Comparison of ENCODE assay signal across 7 cellular contexts in genomic region chr1:1316199-1316598, GRCh38. TPM values are rescaled to one million over a fixed set of nuclear protein-coding genes. Genes with fewer than 3 reads are reported as not detected.
A peak's percentile ranks its signal among the peaks of the same experiment; 100 is the strongest.
DNase-seq lines count a peak whose midpoint lies in the region; FAIRE-seq and TF ChIP-seq lines count a peak whose summit lies in the region.
"Not testable (repeated sequence)": the region's sequence is repeated elsewhere in the genome, so short reads cannot be mapped to it uniquely, and the experiment has no call there.

No MANE protein-coding gene starts in this region.

- H3K79me2 ChIP-seq in astrocyte (ENCODE audit: insufficient read depth, low read length), result peaks cover 65% of the 10 kb centered on the region
- H3K79me2 ChIP-seq in H1 (ENCODE audit: control insufficient read depth in 1 of 2, insufficient read depth in 2 of 2, low read length in 2 of 2), result peaks cover 3 to 23% of the 10 kb centered on the region in 2 experiments; a peak in 3 of 4 replicates

- H3K4me3 ChIP-seq in HEK293 (ENCODE audit: low read depth, low read length); astrocyte (ENCODE audit: insufficient read depth, low read depth, low read length); H1 (ENCODE audit: extremely low read depth in 1 of 4, insufficient read depth in 2 of 4, low read depth in 3 of 4, low read length in 4 of 4); neuronal stem cell (ENCODE audit: low read length in 2 of 2); uterus: not testable (repeated sequence)

- 94% methylated on average over 8 of the region's 8 CpGs; no CpG with 5 or more reads in 1 of the 2 experiments for WGBS in H1 (ENCODE audit: extremely low coverage in 1 of 2, insufficient coverage in 1 of 2, insufficient read length in 1 of 2, insufficient replicate concordance in 2 of 2, low coverage in 1 of 2, low lambda C conversion rate in 2 of 2, missing lambda C conversion rate in 1 of 2), 2 experiments
- no CpG with 5 or more reads among the region's 8 CpGs for WGBS in neuronal stem cell (ENCODE audit: extremely low coverage in 2 of 2, insufficient read length in 2 of 2, insufficient replicate concordance in 1 of 2), 2 donors

- H3K9ac ChIP-seq in astrocyte (ENCODE audit: low read length); H1 (replicated peaks in 1 of 4; ENCODE audit: extremely low read depth in 1 of 4, low read depth in 3 of 4, low read length in 3 of 4); neuronal stem cell (ENCODE audit: low read depth, low read length, poor library complexity): not testable (repeated sequence)

- H2AK5ac ChIP-seq in H1 (ENCODE audit: low read depth, low read length), result 0 out of 2 replicates have a peak overlapping the region, but pooled peaks have one; percentile 39
- not testable (repeated sequence) for H2AK5ac ChIP-seq in neuronal stem cell (ENCODE audit: low read depth, low read length)

- H3K4me1 Mint-ChIP-seq in astrocyte (ENCODE audit: low read depth, unreplicated experiment) (peaks cover 15% of the 10 kb centered on the region), glutamatergic neuron (ENCODE audit: low read depth, unreplicated experiment) (peaks cover 10% of the 10 kb centered on the region)

- TF ChIP-seq RAD21 in H1 (IDR thresholded peaks at IDR 0.05 in 1 of 2, conservative IDR thresholded peaks at IDR 0.05 in 1 of 2; ENCODE audit: low read depth in 2 of 2, low read length in 2 of 2), result not testable (repeated sequence)

- not testable (repeated sequence) for H2BK15ac ChIP-seq in H1 (ENCODE audit: low read length); neuronal stem cell (ENCODE audit: low read length)

- H3K23me2 ChIP-seq in H1 (ENCODE audit: low read depth, low read length), result not testable (repeated sequence)

- H2BK12ac ChIP-seq in H1 (ENCODE audit: low read depth, low read length); neuronal stem cell (ENCODE audit: low read length): not testable (repeated sequence)

- peaks cover 17% of the 10 kb centered on the region for H3K4me1 ChIP-seq in HEK293 (ENCODE audit: control insufficient read depth, insufficient read depth, low read length)
- H3K4me1 ChIP-seq in astrocyte (ENCODE audit: insufficient read depth, low read length), result peaks cover 19% of the 10 kb centered on the region
- peaks cover 0 to 11% (median 4%) of the 10 kb centered on the region in 4 experiments; a peak in 6 of 7 replicates for H3K4me1 ChIP-seq in H1 (replicated peaks in 1 of 4; ENCODE audit: control insufficient read depth in 3 of 4, insufficient read depth in 4 of 4, low read length in 3 of 4)
- not testable (repeated sequence) for H3K4me1 ChIP-seq in neuronal stem cell (ENCODE audit: control insufficient read depth in 2 of 2, insufficient read depth in 1 of 2, low read depth in 1 of 2, low read length in 2 of 2)
- peaks cover 21 to 26% of the 10 kb centered on the region in 2 donors for H3K4me1 ChIP-seq in uterus

- H4K91ac ChIP-seq in H1 (replicated peaks; ENCODE audit: insufficient read length, low read length); neuronal stem cell (ENCODE audit: low read depth, low read length, poor library complexity): not testable (repeated sequence)

- not testable (repeated sequence) for H3K4me2 ChIP-seq in astrocyte (ENCODE audit: low read length); neuronal stem cell (ENCODE audit: insufficient read depth, low read length, poor library complexity, severe bottlenecking)
- H3K4me2 ChIP-seq in H1 (ENCODE audit: insufficient read depth in 1 of 2, low read depth in 2 of 2, low read length in 2 of 2), result peak overlapping the region; percentile 33 to 49; a peak in 3 of 4 replicates

- H4K8ac ChIP-seq in H1 (ENCODE audit: extremely low read depth, insufficient read depth, low read length); neuronal stem cell (ENCODE audit: low read depth, low read length): not testable (repeated sequence)

- not testable (repeated sequence) for H3K4me3 Mint-ChIP-seq in astrocyte (ENCODE audit: unreplicated experiment); glutamatergic neuron (ENCODE audit: unreplicated experiment)

- H3K79me1 ChIP-seq in H1 (ENCODE audit: low read depth, low read length), result peaks cover 19% of the 10 kb centered on the region
- peaks cover 34% of the 10 kb centered on the region for H3K79me1 ChIP-seq in neuronal stem cell (ENCODE audit: low read depth, low read length)

- not testable (repeated sequence) for H2BK120ac ChIP-seq in H1 (replicated peaks; ENCODE audit: low read depth, low read length); neuronal stem cell (ENCODE audit: low read depth, low read length)

- H4K5ac ChIP-seq in H1 (ENCODE audit: insufficient read length, low read depth, low read length), result not testable (repeated sequence)

- not testable (repeated sequence) for H3K56ac ChIP-seq in H1 (replicated peaks; ENCODE audit: insufficient read length, low read depth, low read length)

- H2AFZ ChIP-seq in astrocyte (ENCODE audit: low read depth, low read length); H1 (ENCODE audit: low read length); neuronal stem cell (ENCODE audit: low read length): not testable (repeated sequence)

- H2BK20ac ChIP-seq in H1 (ENCODE audit: low read length), result not testable (repeated sequence)

- not testable (repeated sequence) for H2BK5ac ChIP-seq in H1 (ENCODE audit: low read depth, low read length); neuronal stem cell (ENCODE audit: low read length)

- H3K27me3 Mint-ChIP-seq in astrocyte (ENCODE audit: low read depth, unreplicated experiment); glutamatergic neuron (ENCODE audit: unreplicated experiment): not testable (repeated sequence)

- CTCF ChIA-PET in HEK293 (lab: Yijun Ruan, JAX); RWPE1 (lab: Yijun Ruan, JAX): not testable (repeated sequence)
- CTCF ChIA-PET in H1 (lab: Charles Lee; ENCODE audit: partially characterized antibody), result interaction anchor here (0.9 to 1.7 kb wide), 3 partner anchors 16 to 110 kb away, joined by 3 to 5 read pairs (median 3); no protein-coding TSS in a partner anchor

- intact Hi-C loops in uterus (cut with DNase I; ENCODE audit: low total_unique reads), result not testable (repeated sequence)

- TF ChIP-seq EP300 in H1 (IDR thresholded peaks at IDR 0.05; ENCODE audit: borderline replicate concordance in 1 of 2, low read depth in 2 of 2, low read length in 2 of 2), result not testable (repeated sequence)

- TF ChIP-seq POLR2A in H1 (IDR thresholded peaks at IDR 0.05; ENCODE audit: control extremely low read depth in 1 of 2, low read depth in 2 of 2, low read length in 2 of 2); uterus (IDR thresholded peaks at IDR 0.05): not testable (repeated sequence)

- H3K14ac ChIP-seq in H1 (ENCODE audit: insufficient read length); neuronal stem cell (ENCODE audit: low read length): not testable (repeated sequence)

- not testable (repeated sequence) for H3K18ac ChIP-seq in H1 (ENCODE audit: extremely low read depth, low read length); neuronal stem cell (ENCODE audit: low read length)

- not testable (repeated sequence) for H3K27ac ChIP-seq in HEK293 (ENCODE audit: extremely low read depth, low read depth, low read length); astrocyte (ENCODE audit: low read depth, low read length); H1 (ENCODE audit: low read depth, low read length)
- H3K27ac ChIP-seq in RWPE1 (peak overlapping the region; percentile 100), neuronal stem cell (replicated peaks; ENCODE audit: low read length) (peak overlapping the region; percentile 69), uterus (peak overlapping the region; percentile 91 to 96)

- peaks cover 79% of the 10 kb centered on the region for H4K20me1 ChIP-seq in astrocyte (ENCODE audit: insufficient read depth, low read length)
- peaks cover 18 to 31% of the 10 kb centered on the region in 2 experiments for H4K20me1 ChIP-seq in H1 (replicated peaks in 1 of 2; ENCODE audit: control insufficient read depth in 1 of 2, insufficient read depth in 2 of 2, low read length in 2 of 2)

- not testable (repeated sequence) for TF ChIP-seq CTCF in HEK293 (tag by site-specific recombination; IDR thresholded peaks at IDR 0.05); RWPE1 (conservative IDR thresholded peaks at IDR 0.05; ENCODE audit: low read depth); astrocyte (IDR thresholded peaks at IDR 0.05; ENCODE audit: insufficient read depth, low read depth, low read length); H1 (IDR thresholded peaks at IDR 0.05; ENCODE audit: control extremely low read depth in 1 of 3, insufficient read depth in 1 of 3, low read depth in 1 of 3, low read length in 3 of 3); glutamatergic neuron (IDR thresholded peaks at IDR 0.05; ENCODE audit: partially characterized antibody, unreplicated experiment); uterus (IDR thresholded peaks at IDR 0.05)

- H3K27me3 ChIP-seq in astrocyte (ENCODE audit: insufficient read depth, low read length); H1 (replicated peaks in 1 of 4; ENCODE audit: control insufficient read depth in 3 of 4, extremely low read depth in 1 of 4, insufficient read depth in 3 of 4, low read length in 3 of 4); neuronal stem cell (ENCODE audit: control insufficient read depth in 3 of 3, insufficient read depth in 3 of 3, low read depth in 1 of 3, low read length in 3 of 3); uterus: not testable (repeated sequence)

- H3K9me3 Mint-ChIP-seq in astrocyte (ENCODE audit: unreplicated experiment), result not testable (repeated sequence)
- H3K9me3 Mint-ChIP-seq in glutamatergic neuron (ENCODE audit: unreplicated experiment), result peaks cover 13% of the 10 kb centered on the region

- peak overlapping the region; percentile 47 for H3K27ac Mint-ChIP-seq in astrocyte (ENCODE audit: unreplicated experiment)
- H3K27ac Mint-ChIP-seq in glutamatergic neuron (ENCODE audit: unreplicated experiment), result peak overlapping the region; percentile 62

- POLR2A ChIA-PET in HEK293 (lab: Yijun Ruan, JAX) (interaction anchor here (1.3 kb wide), 2 partner anchors 9 to 27 kb away, joined by 3 read pairs; no protein-coding TSS in a partner anchor), H1 (lab: Charles Lee; ENCODE audit: partially characterized antibody) (interaction anchor here (1.3 to 10.1 kb wide), 5 partner anchors 9 to 18 kb away, joined by 3 to 134 read pairs (median 7); partner anchors contain the start of gene TAS1R3)
- POLR2A ChIA-PET in RWPE1 (lab: Yijun Ruan, JAX; ENCODE audit: low non-redundant PET), result not testable (repeated sequence)

- H3K36me3 ChIP-seq in HEK293 (ENCODE audit: control insufficient read depth in 2 of 2, insufficient read depth in 1 of 2, low read length in 2 of 2) (peaks cover 20 to 83% of the 10 kb centered on the region in 2 experiments), astrocyte (ENCODE audit: insufficient read depth, low read length) (peaks cover 14% of the 10 kb centered on the region), H1 (ENCODE audit: control insufficient read depth in 2 of 4, insufficient read depth in 4 of 4, low read length in 3 of 4) (peaks cover 17 to 52% (median 37%) of the 10 kb centered on the region in 4 experiments), neuronal stem cell (replicated peaks in 1 of 2; ENCODE audit: control insufficient read depth in 2 of 2, insufficient read depth in 2 of 2, low read length in 2 of 2) (peaks cover 50 to 94% of the 10 kb centered on the region in 2 donors)
- H3K36me3 ChIP-seq in uterus, result not testable (repeated sequence)

- not testable (repeated sequence) for DNase-seq in RWPE1 (ENCODE audit: low spot score); astrocyte (ENCODE audit: low read depth); H1 (ENCODE audit: low read depth in 1 of 2, low spot score in 2 of 2); glutamatergic neuron; neuronal stem cell (ENCODE audit: low spot score); uterus

- H3K36me3 Mint-ChIP-seq in astrocyte (ENCODE audit: low read depth, unreplicated experiment), result peaks cover 14% of the 10 kb centered on the region
- H3K36me3 Mint-ChIP-seq in glutamatergic neuron (ENCODE audit: unreplicated experiment), result not testable (repeated sequence)

- H3K23ac ChIP-seq in H1 (ENCODE audit: insufficient read length); neuronal stem cell (ENCODE audit: low read depth, low read length, poor library complexity): not testable (repeated sequence)

- not testable (repeated sequence) for FAIRE-seq in astrocyte (lab: Jason Lieb, UNC); H1 (lab: Jason Lieb, UNC)

- H3K4ac ChIP-seq in H1 (replicated peaks; ENCODE audit: insufficient read length, low read depth, low read length); neuronal stem cell (ENCODE audit: low read length): not testable (repeated sequence)

- H3K9me3 ChIP-seq in HEK293 (ENCODE audit: control insufficient read depth, insufficient read depth, low read depth, low read length); astrocyte (ENCODE audit: insufficient read depth, low read depth, low read length); H1 (ENCODE audit: insufficient read depth in 2 of 2, low read depth in 1 of 2, low read length in 1 of 2); neuronal stem cell (replicated peaks in 1 of 2; ENCODE audit: control insufficient read depth in 2 of 2, insufficient read depth in 1 of 2, low read depth in 1 of 2, low read length in 2 of 2); uterus: not testable (repeated sequence)

RNA-seq across cellular contexts. Expression of gene PUSL1, which starts 7.8 kb away (rescaled TPM):
- 28.0 and 29.4 TPM in 2 replicates for total RNA-seq in astrocyte
- total RNA-seq in H1 (2021; fragmentation: NEBNext Ultra II Directional; extraction: Animal tissue kit (Norgen Biotek cat#: 25700)), result 38.8 and 40.1 TPM in 2 replicates
- 87.4 and 108 TPM in 2 replicates for polyA plus RNA-seq in H1 (2011; rRNA removed)
- polyA plus RNA-seq in H1 (2011; cell fraction: cytosol; rRNA removed), result 56.9 TPM
- polyA plus RNA-seq in H1 (2011; cell fraction: nucleus; rRNA removed), result 65.9 TPM
- 19.3 to 37.6 TPM (median 34.0 TPM) in 4 replicates for polyA plus RNA-seq in H1 (2012, experiment 1 of 2)
- polyA plus RNA-seq in H1 (2012, experiment 2 of 2), result 38.4 TPM
- 27.2 TPM for polyA plus RNA-seq in H1 (2013, experiment 1 of 2)
- polyA plus RNA-seq in H1 (2013, experiment 2 of 2), result 25.7 TPM
- 8.7 and 9.3 TPM in 2 replicates for polyA minus RNA-seq in H1 (2011; rRNA and poly(A)+ RNA removed)
- polyA minus RNA-seq in H1 (2011; cell fraction: cytosol; rRNA and poly(A)+ RNA removed), result 14.0 TPM
- polyA minus RNA-seq in H1 (2011; cell fraction: nucleus; rRNA and poly(A)+ RNA removed), result 30.1 TPM
- total RNA-seq in glutamatergic neuron (ENCODE audit: unreplicated experiment), result 45.5 TPM
- 15.2 TPM for polyA plus RNA-seq in neuronal stem cell (2013, experiment 1 of 2)
- polyA plus RNA-seq in neuronal stem cell (2013, experiment 2 of 2), result 15.0 TPM
- total RNA-seq in uterus, result 10 to 100 TPM; 14.7 to 34.1 (median 24.3) TPM

RNA-seq across cellular contexts. Expression of gene INTS11, which starts 8.3 kb away (rescaled TPM):
- total RNA-seq in astrocyte, result 75.9 and 84.8 TPM in 2 replicates
- total RNA-seq in H1 (2021; fragmentation: NEBNext Ultra II Directional; extraction: Animal tissue kit (Norgen Biotek cat#: 25700)), result 113 and 116 TPM in 2 replicates
- polyA plus RNA-seq in H1 (2011; rRNA removed), result 243 and 324 TPM in 2 replicates
- 210 TPM for polyA plus RNA-seq in H1 (2011; cell fraction: cytosol; rRNA removed)
- polyA plus RNA-seq in H1 (2011; cell fraction: nucleus; rRNA removed), result 662 TPM
- polyA plus RNA-seq in H1 (2012, experiment 1 of 2), result 121 to 180 TPM (median 164 TPM) in 4 replicates
- polyA plus RNA-seq in H1 (2012, experiment 2 of 2), result 131 TPM
- 99.2 TPM for polyA plus RNA-seq in H1 (2013, experiment 1 of 2)
- 89.5 TPM for polyA plus RNA-seq in H1 (2013, experiment 2 of 2)
- 115 and 144 TPM in 2 replicates for polyA minus RNA-seq in H1 (2011; rRNA and poly(A)+ RNA removed)
- 86.7 TPM for polyA minus RNA-seq in H1 (2011; cell fraction: cytosol; rRNA and poly(A)+ RNA removed)
- 144 TPM for polyA minus RNA-seq in H1 (2011; cell fraction: nucleus; rRNA and poly(A)+ RNA removed)
- total RNA-seq in glutamatergic neuron (ENCODE audit: unreplicated experiment), result 147 TPM
- polyA plus RNA-seq in neuronal stem cell (2013, experiment 1 of 2), result 73.8 TPM
- polyA plus RNA-seq in neuronal stem cell (2013, experiment 2 of 2), result 72.0 TPM
- 100 to 1,000 TPM in 2 of 4 donors, 10 to 100 TPM in 2; 45.6 to 277 (median 130) TPM for total RNA-seq in uterus

RNA-seq across cellular contexts. Expression of gene CPTP, which starts 8.4 kb away (rescaled TPM):
- total RNA-seq in astrocyte (25.6 and 28.5 TPM in 2 replicates), glutamatergic neuron (ENCODE audit: unreplicated experiment) (18.7 TPM), uterus (10 to 100 TPM in 2 of 4 donors, 1 to 10 TPM in 2; 3.5 to 23.9 (median 16.4) TPM)
- 10.6 and 13.3 TPM in 2 replicates for total RNA-seq in H1 (2021; fragmentation: NEBNext Ultra II Directional; extraction: Animal tissue kit (Norgen Biotek cat#: 25700))
- 8.1 and 13.4 TPM in 2 replicates for polyA plus RNA-seq in H1 (2011; rRNA removed)
- polyA plus RNA-seq in H1 (2011; cell fraction: cytosol; rRNA removed), result 7.0 TPM
- polyA plus RNA-seq in H1 (2011; cell fraction: nucleus; rRNA removed), result 8.0 TPM
- 5.8 to 8.6 TPM (median 8.1 TPM) in 4 replicates for polyA plus RNA-seq in H1 (2012, experiment 1 of 2)
- 9.5 TPM for polyA plus RNA-seq in H1 (2012, experiment 2 of 2)
- polyA plus RNA-seq in H1 (2013, experiment 1 of 2), result 10.1 TPM
- 9.7 TPM for polyA plus RNA-seq in H1 (2013, experiment 2 of 2)
- polyA minus RNA-seq in H1 (2011; rRNA and poly(A)+ RNA removed), result 2.2 and 3.2 TPM in 2 replicates
- 6.8 TPM for polyA minus RNA-seq in H1 (2011; cell fraction: cytosol; rRNA and poly(A)+ RNA removed)
- polyA minus RNA-seq in H1 (2011; cell fraction: nucleus; rRNA and poly(A)+ RNA removed), result 11.6 TPM
- 9.4 TPM for polyA plus RNA-seq in neuronal stem cell (2013, experiment 1 of 2)
- polyA plus RNA-seq in neuronal stem cell (2013, experiment 2 of 2), result 9.2 TPM

RNA-seq across cellular contexts. Expression of gene ACAP3, which starts 8.5 kb away (rescaled TPM):
- 60.2 and 64.0 TPM in 2 replicates for total RNA-seq in astrocyte
- total RNA-seq in H1 (2021; fragmentation: NEBNext Ultra II Directional; extraction: Animal tissue kit (Norgen Biotek cat#: 25700)), result 26.5 and 28.3 TPM in 2 replicates
- polyA plus RNA-seq in H1 (2011; rRNA removed), result 14.8 and 30.0 TPM in 2 replicates
- polyA plus RNA-seq in H1 (2011; cell fraction: cytosol; rRNA removed), result 28.0 TPM
- 219 TPM for polyA plus RNA-seq in H1 (2011; cell fraction: nucleus; rRNA removed)
- 20.5 to 39.7 TPM (median 32.1 TPM) in 4 replicates for polyA plus RNA-seq in H1 (2012, experiment 1 of 2)
- polyA plus RNA-seq in H1 (2012, experiment 2 of 2), result 14.0 TPM
- 12.2 TPM for polyA plus RNA-seq in H1 (2013, experiment 1 of 2)
- 12.2 TPM for polyA plus RNA-seq in H1 (2013, experiment 2 of 2)
- polyA minus RNA-seq in H1 (2011; rRNA and poly(A)+ RNA removed), result 9.1 and 13.0 TPM in 2 replicates
- polyA minus RNA-seq in H1 (2011; cell fraction: cytosol; rRNA and poly(A)+ RNA removed), result 26.1 TPM
- 39.2 TPM for polyA minus RNA-seq in H1 (2011; cell fraction: nucleus; rRNA and poly(A)+ RNA removed)
- total RNA-seq in glutamatergic neuron (ENCODE audit: unreplicated experiment), result 1,099 TPM
- 19.8 TPM for polyA plus RNA-seq in neuronal stem cell (2013, experiment 1 of 2)
- polyA plus RNA-seq in neuronal stem cell (2013, experiment 2 of 2), result 18.5 TPM
- total RNA-seq in uterus, result 10 to 100 TPM; 11.2 to 98.5 (median 44.0) TPM

RNA-seq across cellular contexts. Expression of gene TAS1R3, which starts 14.9 kb away (rescaled TPM):
- total RNA-seq in astrocyte, result 0.41 and 0.50 TPM in 2 replicates
- 0.11 and 0.19 TPM in 2 replicates for total RNA-seq in H1 (2021; fragmentation: NEBNext Ultra II Directional; extraction: Animal tissue kit (Norgen Biotek cat#: 25700))
- polyA plus RNA-seq in H1 (2011; rRNA removed), result 0.03 and 0.16 TPM in 2 replicates
- 0.06 TPM for polyA plus RNA-seq in H1 (2011; cell fraction: cytosol; rRNA removed)
- polyA plus RNA-seq in H1 (2011; cell fraction: nucleus; rRNA removed), result 0.64 TPM
- polyA plus RNA-seq in H1 (2012, experiment 1 of 2), result 0.12 to 0.22 TPM (median 0.17 TPM) in 4 replicates
- 0.14 TPM for polyA plus RNA-seq in H1 (2012, experiment 2 of 2)
- 0.04 TPM for polyA plus RNA-seq in H1 (2013, experiment 1 of 2)
- 0.02 TPM for polyA plus RNA-seq in H1 (2013, experiment 2 of 2)
- polyA minus RNA-seq in H1 (2011; rRNA and poly(A)+ RNA removed), result 0.05 TPM in 1 of 2 replicates, not detected in the other
- polyA minus RNA-seq in H1 (2011; cell fraction: cytosol; rRNA and poly(A)+ RNA removed), result not detected
- 0.40 TPM for polyA minus RNA-seq in H1 (2011; cell fraction: nucleus; rRNA and poly(A)+ RNA removed)
- total RNA-seq in glutamatergic neuron (ENCODE audit: unreplicated experiment), result 1.3 TPM
- polyA plus RNA-seq in neuronal stem cell (2013, experiment 1 of 2), result 0.14 TPM
- polyA plus RNA-seq in neuronal stem cell (2013, experiment 2 of 2), result 0.12 TPM
- under 1 TPM in 2 of 4 donors, not detected in 2; 0.14 to 0.34 TPM for total RNA-seq in uterus
